ENCODE assay signal across 8 cellular contexts in the genomic region with DNA sequence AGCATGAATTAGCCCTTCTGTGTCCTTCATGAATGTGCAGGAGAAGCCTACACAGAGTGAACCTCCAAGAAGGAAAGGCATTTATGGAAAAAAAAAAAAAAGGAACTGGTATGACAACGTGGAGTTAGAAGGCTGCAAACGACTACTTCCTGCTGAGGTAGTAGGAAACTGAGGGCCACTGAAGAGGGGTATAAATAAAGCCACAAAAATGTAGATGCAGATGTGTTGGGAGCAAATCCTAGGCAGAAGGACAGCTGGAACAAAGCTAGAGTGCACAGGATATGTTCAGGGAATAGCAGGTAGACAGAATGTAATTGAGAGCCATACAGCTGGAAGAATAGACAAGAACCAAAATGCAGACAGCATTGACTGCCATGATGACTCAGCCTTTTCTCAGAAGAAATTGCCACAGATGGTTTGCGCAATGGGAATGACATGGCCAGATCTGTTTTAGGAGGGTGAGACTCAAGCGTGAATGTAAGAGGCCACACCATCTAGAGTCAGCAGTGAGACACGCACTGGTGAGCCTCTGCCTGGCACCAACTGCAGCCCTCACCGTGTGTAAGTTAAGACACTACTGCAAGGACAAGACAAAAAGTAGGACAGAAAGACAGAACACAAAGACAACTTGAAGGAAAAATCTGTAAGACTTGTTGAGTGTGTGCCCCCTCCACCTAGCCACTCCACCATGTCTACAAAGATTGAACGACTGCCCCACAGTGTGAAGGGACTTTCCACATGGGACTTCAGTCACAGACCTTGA.
DNase-seq lines count a peak whose midpoint lies in the region; ATAC-seq and TF ChIP-seq lines count a peak whose summit lies in the region.

No MANE protein-coding gene starts in this region.

- TF ChIP-seq CTCF in PC-9 (conservative IDR thresholded peaks at IDR 0.05) (peak; percentile 16; the same call in 1 of the 2 replicates), uterus (IDR thresholded peaks at IDR 0.05) (peak in 2 of 4 experiments; percentile 6 to 13)

- H3K4me1 ChIP-seq in PC-9 (replicated peaks; ENCODE audit: insufficient read depth): peaks cover 43% of the 10 kb centered on the region
- peaks cover 2% of the 10 kb centered on the region for H3K4me1 ChIP-seq in mesenchymal stem cell (ENCODE audit: control insufficient read depth, insufficient read depth, low read depth, low read length)
- peaks cover 0 to 3% of the 10 kb centered on the region in 2 donors for H3K4me1 ChIP-seq in uterus

- H2AK5ac ChIP-seq in mesenchymal stem cell (ENCODE audit: low read length, severe bottlenecking): peak overlapping the region; percentile 46

- in situ Hi-C loops in G401 (cut with HindIII; ENCODE audit: low sequenced_read_pairs): no loop called here

- H4K20me1 ChIP-seq in PC-9 (ENCODE audit: insufficient read depth): no peaks in the 10 kb centered on the region

- intact Hi-C loops in PC-9 (cut with micrococcal nuclease; ENCODE audit: unreplicated experiment) (loop anchor here (1.0 to 10.0 kb wide), 5 partner anchors 31 to 215 kb away; a partner anchor contains a TSS), uterus (cut with DNase I; ENCODE audit: low total_unique reads) (no loop called here)

- no peak overlapping the region for H3K14ac ChIP-seq in mesenchymal stem cell (ENCODE audit: low read length in 2 of 2)

- H3K27me3 Mint-ChIP-seq in activated T-cell treated with anti-CD3 and anti-CD28 coated beads, Interleukin-2, amount 50 U/mL, for 72 hours (ENCODE audit: low read depth): peaks cover 48% of the 10 kb centered on the region

- peak overlapping the region; percentile 78 to 92 for H3K18ac ChIP-seq in mesenchymal stem cell (ENCODE audit: low read depth in 1 of 2, low read length in 2 of 2)

- H3K36me3 ChIP-seq in PC-9 (ENCODE audit: low read depth) (no peaks in the 10 kb centered on the region), mesenchymal stem cell (ENCODE audit: control insufficient read depth in 1 of 2, insufficient read depth in 2 of 2, low read depth in 1 of 2, low read length in 2 of 2) (no peaks in the 10 kb centered on the region), uterus (no peaks in the 10 kb centered on the region), H7 (replicated peaks; ENCODE audit: control insufficient read depth, insufficient read depth, low read length) (no peaks in the 10 kb centered on the region)

- H3K4me3 Mint-ChIP-seq in activated T-cell treated with anti-CD3 and anti-CD28 coated beads, Interleukin-2, amount 50 U/mL, for 72 hours: peak overlapping the region in 1 of 2 donors; percentile 4

- peak; percentile 66 to 84 for ATAC-seq in activated T-cell treated with anti-CD3 and anti-CD28 coated beads, Interleukin-2, amount 50 U/mL, for 72 hours (replicated peaks in 1 of 2)

- H2BK12ac ChIP-seq in mesenchymal stem cell (ENCODE audit: low read length in 2 of 2): peak overlapping the region; percentile 38 to 87

- H2AFZ ChIP-seq in PC-9 (peak overlapping the region; percentile 59; the same call in 1 of the 2 replicates), mesenchymal stem cell (ENCODE audit: low read depth, low read length) (no peak overlapping the region)

- H4K8ac ChIP-seq in mesenchymal stem cell (ENCODE audit: low read length): peak overlapping the region; percentile 69

- no peak overlapping the region for H2BK5ac ChIP-seq in mesenchymal stem cell (ENCODE audit: low read depth, low read length, poor library complexity, severe bottlenecking)

- CTCF ChIA-PET in PC-9 (lab: Charles Lee): interaction anchor here (0.6 kb wide), 1 partner anchor 25 kb away, joined by 3 read pairs; no protein-coding TSS in a partner anchor

- H3K4ac ChIP-seq in mesenchymal stem cell (ENCODE audit: low read depth in 1 of 2, low read length in 2 of 2): peak overlapping the region in 1 of 2 experiments; percentile 60

- H2BK120ac ChIP-seq in mesenchymal stem cell (ENCODE audit: low read depth, low read length): no peak overlapping the region

- DNase-seq in activated T-cell treated with anti-CD3 and anti-CD28 coated beads, Interleukin-2, amount 50 U/mL, for 72 hours: peak; percentile 2 to 16
- DNase-seq in activated T-cell treated with anti-CD3 and anti-CD28 coated beads for 4 hours: no peak
- DNase-seq in PC-9: peak; percentile 78 to 94
- peak; percentile 25 for DNase-seq in dermis blood vessel endothelial cell
- DNase-seq in mesenchymal stem cell: peak; percentile 99
- peak; percentile 71 to 80 for DNase-seq in uterus
- DNase-seq in G401 (ENCODE audit: low spot score): no peak
- no peak for DNase-seq in H7

- H3K27me3 ChIP-seq in PC-9 (ENCODE audit: insufficient read depth, low read depth) (no peaks in the 10 kb centered on the region), mesenchymal stem cell (ENCODE audit: control insufficient read depth in 1 of 2, insufficient read depth in 1 of 2, low read length in 2 of 2) (no peaks in the 10 kb centered on the region), uterus (no peaks in the 10 kb centered on the region), H7 (ENCODE audit: control insufficient read depth, insufficient read depth, low read length) (no peaks in the 10 kb centered on the region)

- peaks cover 74% of the 10 kb centered on the region for H3K79me2 ChIP-seq in PC-9 (ENCODE audit: low read depth)

- no peak overlapping the region; the same call in none of the 2 replicates for H3K4me3 ChIP-seq in PC-9
- H3K4me3 ChIP-seq in mesenchymal stem cell (ENCODE audit: insufficient read depth in 1 of 2, low read depth in 1 of 2, low read length in 2 of 2): peak overlapping the region in 1 of 2 experiments; percentile 54
- H3K4me3 ChIP-seq in uterus: no peak overlapping the region
- H3K4me3 ChIP-seq in H7 (ENCODE audit: insufficient read depth, low read depth, low read length): no peak overlapping the region

- no peak overlapping the region for H2BK15ac ChIP-seq in mesenchymal stem cell (ENCODE audit: low read depth, poor library complexity, severe bottlenecking)

- H3K27ac ChIP-seq in PC-9 (peak overlapping the region; percentile 98), mesenchymal stem cell (ENCODE audit: low read length, poor library complexity, severe bottlenecking) (peak overlapping the region; percentile 74), uterus (peak overlapping the region; percentile 17 to 36)

- peaks cover 34% of the 10 kb centered on the region for H3F3A ChIP-seq in PC-9 (ENCODE audit: insufficient read depth, low read depth)

- no peak overlapping the region for H4K91ac ChIP-seq in mesenchymal stem cell (ENCODE audit: low read length)

- peak overlapping the region; percentile 36 for H3K27ac Mint-ChIP-seq in activated T-cell treated with anti-CD3 and anti-CD28 coated beads, Interleukin-2, amount 50 U/mL, for 72 hours

- BruUV-seq in PC-9 (replicated peaks; lab: Mats Ljungman, UMichigan): TSS peak; percentile 95

- H3K9me2 ChIP-seq in PC-9 (ENCODE audit: insufficient read depth): no peaks in the 10 kb centered on the region

- no peak for TF ChIP-seq POLR2A in uterus (IDR thresholded peaks at IDR 0.05)

- 32% methylated on average over 7 of the region's 7 CpGs for WGBS in mesenchymal stem cell

- POLR2A ChIA-PET in PC-9 (lab: Charles Lee; ENCODE audit: unreplicated experiment): interaction anchor here (0.7 kb wide), 1 partner anchor 52 kb away, joined by 13 read pairs; no protein-coding TSS in a partner anchor

- no peaks in the 10 kb centered on the region for H3K36me3 Mint-ChIP-seq in activated T-cell treated with anti-CD3 and anti-CD28 coated beads, Interleukin-2, amount 50 U/mL, for 72 hours (ENCODE audit: insufficient read depth in 2 of 2)

- peaks cover 19% of the 10 kb centered on the region for H3K79me1 ChIP-seq in mesenchymal stem cell (replicated peaks; ENCODE audit: low read length, poor library complexity, severe bottlenecking)

- H3K9ac ChIP-seq in mesenchymal stem cell (ENCODE audit: low read length): peak overlapping the region; percentile 82

- H3K4me2 ChIP-seq in PC-9 (peak overlapping the region; percentile 74), mesenchymal stem cell (ENCODE audit: low read length, poor library complexity, severe bottlenecking) (no peak overlapping the region)

- H3K9me3 ChIP-seq in PC-9 (ENCODE audit: insufficient read depth, low read depth) (peaks cover 3% of the 10 kb centered on the region), mesenchymal stem cell (ENCODE audit: control insufficient read depth, low read length) (no peaks in the 10 kb centered on the region), uterus (no peaks in the 10 kb centered on the region)

- H3K23ac ChIP-seq in mesenchymal stem cell (ENCODE audit: low read length in 2 of 2): no peak overlapping the region

- no peaks in the 10 kb centered on the region for H3K9me3 Mint-ChIP-seq in activated T-cell treated with anti-CD3 and anti-CD28 coated beads, Interleukin-2, amount 50 U/mL, for 72 hours

- H3K4me1 Mint-ChIP-seq in activated T-cell treated with anti-CD3 and anti-CD28 coated beads, Interleukin-2, amount 50 U/mL, for 72 hours (ENCODE audit: low read depth): peaks cover 10% of the 10 kb centered on the region

Comparison
In these comparisons a context has a peak if more than half of its experiments do, and no peak if none do; other contexts are left out.
1. DNase-seq: peak in activated T-cell treated with anti-CD3 and anti-CD28 coated beads, Interleukin-2, amount 50 U/mL, for 72 hours (2 of 2), PC-9 (2 of 2), dermis blood vessel endothelial cell (single experiment), mesenchymal stem cell (single experiment) and uterus (2 of 2); none in activated T-cell treated with anti-CD3 and anti-CD28 coated beads for 4 hours (single experiment), G401 (single experiment) and H7 (single experiment).
2. H3K27ac ChIP-seq: peak in every context shown above with its lines; median percentile 98 in PC-9; 74 in mesenchymal stem cell; 26 in uterus.